ENCODE assay signal across 16 cellular contexts in genomic region chr13:73778242-73778864, GRCh38.
DNase-seq lines count a peak whose midpoint lies in the region; ATAC-seq and TF ChIP-seq lines count a peak whose summit lies in the region.
"Had no signal": no experiment of that assay in that cellular context is flagged by ENCODE, and none has a peak within 500 bp of the region (broad histone marks: within the 10 kb centered on the region; RNA-seq: fewer than 3 reads in every experiment).

No MANE protein-coding gene starts in this region.

- H3K9ac ChIP-seq in IMR-90 (ENCODE audit: low read depth, low read length) = no peak overlapping the region
- H3K9ac ChIP-seq: BLaER1 had no signal

- no peak overlapping the region for H3K14ac ChIP-seq in IMR-90 (replicated peaks; ENCODE audit: low read depth, low read length)

- H4K5ac ChIP-seq in IMR-90 (ENCODE audit: low read depth, low read length) = no peak overlapping the region

- WGBS in IMR-90 (ENCODE audit: extremely low coverage in 2 of 2, insufficient read length in 1 of 2), 2 experiments = 96% methylated on average over 4 of the region's 17 CpGs; no CpG with 5 or more reads in 1 of the 2 experiments
- 78% methylated on average over 17 of the region's 17 CpGs for WGBS in hepatocyte (ENCODE audit: low lambda C conversion rate, missing lambda C conversion rate)
- 93 to 95% methylated on average over 17 of the region's 17 CpGs for WGBS in tibial nerve, 2 donors

- H4K91ac ChIP-seq in IMR-90 (ENCODE audit: insufficient read depth, low read depth, low read length) = no peak overlapping the region; the same call in 1 of the 2 replicates

- H3K9me3 ChIP-seq in IMR-90 (ENCODE audit: control insufficient read depth, insufficient read depth, low read length) (no peaks in the 10 kb centered on the region), hepatocyte (ENCODE audit: low read depth) (no peaks in the 10 kb centered on the region), tibial nerve (no peaks in the 10 kb centered on the region)
- H3K9me3 ChIP-seq: BLaER1 had no signal

- no peaks in the 10 kb centered on the region for H3K9me2 ChIP-seq in hepatocyte (replicated peaks; ENCODE audit: insufficient read depth)

- dilution Hi-C loops in IMR-90 (cut with HindIII; ENCODE audit: low sequenced_read_pairs, unreplicated experiment) = no loop called here

- no TSS peak for BruUV-seq in IMR-90 (replicated peaks; lab: Mats Ljungman, UMichigan)

- H3K4me1 Mint-ChIP-seq in progenitor cell of endocrine pancreas (ENCODE audit: low read depth) = peaks cover 17% of the 10 kb centered on the region

- H3K4ac ChIP-seq in IMR-90 (ENCODE audit: low read depth, low read length) = no peak overlapping the region

- H2AK9ac ChIP-seq in IMR-90 (replicated peaks; ENCODE audit: low read depth, low read length, poor library complexity) = no peak overlapping the region

- H3K79me1 ChIP-seq in IMR-90 (ENCODE audit: low read depth in 1 of 2, low read length in 2 of 2) = peaks cover 13 to 29% of the 10 kb centered on the region in 2 experiments; a peak in 3 of 4 replicates

- H3K27me3 ChIP-seq in IMR-90 (ENCODE audit: control insufficient read depth, insufficient read depth, low read length) (no peaks in the 10 kb centered on the region), hepatocyte (no peaks in the 10 kb centered on the region), tibial nerve (no peaks in the 10 kb centered on the region)
- H3K27me3 ChIP-seq: BLaER1 had no signal

- no peaks in the 10 kb centered on the region for H3K36me3 ChIP-seq in IMR-90 (ENCODE audit: control insufficient read depth, insufficient read depth, low read length)
- H3K36me3 ChIP-seq in hepatocyte (replicated peaks; ENCODE audit: insufficient read depth, low read depth) = no peaks in the 10 kb centered on the region
- H3K36me3 ChIP-seq in tibial nerve = no peaks in the 10 kb centered on the region

- peak; percentile 36 for DNase-seq in DMS53 (lab: John Stamatoyannopoulos, UW)
- no peak for DNase-seq in DMS53 treated with DMSO at 0.1 percent for 48 hours (lab: John Stamatoyannopoulos, UW; ENCODE audit: unreplicated experiment)
- DNase-seq in IMR-90 = no peak
- peak; percentile 13 for DNase-seq in hepatocyte (ENCODE audit: low spot score)
- no peak for DNase-seq in progenitor cell of endocrine pancreas (ENCODE audit: low spot score, unreplicated experiment)
- no peak for DNase-seq in tibial nerve (ENCODE audit: low spot score in 2 of 2)
- DNase-seq in NCI-H2029 (lab: John Stamatoyannopoulos, UW) = no peak
- DNase-seq: DND-41, H9, NCI-H1436, NCI-H2081 treated with DMSO at 0.1 percent for 48 hours, PC-3, T-helper 1 cell had no signal

- no peak overlapping the region for H2AK5ac ChIP-seq in IMR-90 (ENCODE audit: low read depth, low read length)

- TF ChIP-seq EP300 in tibial nerve (IDR thresholded peaks at IDR 0.05) = no peak

- H2BK15ac ChIP-seq in IMR-90 (ENCODE audit: low read depth, low read length) = no peak overlapping the region

- 0 out of 2 replicates have a peak overlapping the region, but pooled peaks have one; percentile 65 for H3K23ac ChIP-seq in IMR-90 (ENCODE audit: low read depth, low read length)

- no peak for TF ChIP-seq RAD21 in IMR-90 (IDR thresholded peaks at IDR 0.05; ENCODE audit: low read length)

- H2BK5ac ChIP-seq in IMR-90 (ENCODE audit: low read depth, low read length, poor library complexity, severe bottlenecking) = peak overlapping the region; percentile 12

- intact Hi-C loops in IMR-90 (cut with micrococcal nuclease) = no loop called here

- no peak overlapping the region for H3K18ac ChIP-seq in IMR-90 (ENCODE audit: low read depth, low read length)

- peaks cover 14% of the 10 kb centered on the region for H3K36me3 Mint-ChIP-seq in progenitor cell of endocrine pancreas (ENCODE audit: insufficient read depth)

- H3K27ac Mint-ChIP-seq in progenitor cell of endocrine pancreas = peak overlapping the region; percentile 91
- H3K27ac Mint-ChIP-seq: H9 had no signal

- H2BK120ac ChIP-seq in IMR-90 (ENCODE audit: low read depth, low read length) = no peak overlapping the region

- TF ChIP-seq POLR2A in IMR-90 (IDR thresholded peaks at IDR 0.05; ENCODE audit: low read depth, low read length) (no peak), tibial nerve (IDR thresholded peaks at IDR 0.05) (no peak)

- no peaks in the 10 kb centered on the region for H3K9me3 Mint-ChIP-seq in progenitor cell of endocrine pancreas (ENCODE audit: low read depth)
- H3K9me3 Mint-ChIP-seq: H9 had no signal

- no peak overlapping the region for H4K8ac ChIP-seq in IMR-90 (ENCODE audit: low read depth in 2 of 2, low read length in 2 of 2)

- H3K56ac ChIP-seq in IMR-90 (ENCODE audit: extremely low read depth, insufficient read depth, low read length) = no peak overlapping the region

- no peak for TF ChIP-seq CTCF in IMR-90 (conservative IDR thresholded peaks at IDR 0.05; ENCODE audit: low read depth, low read length)
- TF ChIP-seq CTCF in hepatocyte (IDR thresholded peaks at IDR 0.05; ENCODE audit: poor library complexity) = no peak
- TF ChIP-seq CTCF in progenitor cell of endocrine pancreas (IDR thresholded peaks at IDR 0.05; ENCODE audit: unreplicated experiment) = no peak
- TF ChIP-seq CTCF in tibial nerve (IDR thresholded peaks at IDR 0.05) = no peak

- H4K20me1 ChIP-seq in IMR-90 (ENCODE audit: insufficient read depth, low read length) = peaks cover 3% of the 10 kb centered on the region; the same call in 1 of the 2 replicates
- H4K20me1 ChIP-seq in hepatocyte (ENCODE audit: insufficient read depth, poor library complexity, severe bottlenecking) = no peaks in the 10 kb centered on the region
- H4K20me1 ChIP-seq: BLaER1 had no signal

- peaks cover 11% of the 10 kb centered on the region for H3K4me1 ChIP-seq in IMR-90 (ENCODE audit: control insufficient read depth, insufficient read depth, low read length)
- peaks cover 3% of the 10 kb centered on the region for H3K4me1 ChIP-seq in hepatocyte (ENCODE audit: insufficient read depth)
- peaks cover 0 to 10% (median 3%) of the 10 kb centered on the region in 4 donors for H3K4me1 ChIP-seq in tibial nerve
- H3K4me1 ChIP-seq: BLaER1 had no signal

- ATAC-seq in IMR-90 (ENCODE audit: low read depth) = 0 out of 2 replicates have a peak, but pooled peaks have one; percentile 7
- no peak for ATAC-seq in GM18909 (IDR thresholded peaks at IDR 0.05; ENCODE audit: poor library complexity, unreplicated experiment)
- ATAC-seq: PC-3 had no signal

- peaks cover 6% of the 10 kb centered on the region for H3K9me1 ChIP-seq in IMR-90 (ENCODE audit: insufficient read depth, low read length)

- H3K4me3 ChIP-seq in IMR-90 (ENCODE audit: insufficient read depth, low read depth, low read length) = no peak overlapping the region
- no peak overlapping the region for H3K4me3 ChIP-seq in hepatocyte
- H3K4me3 ChIP-seq in tibial nerve = no peak overlapping the region
- H3K4me3 ChIP-seq: BLaER1 had no signal

- in situ Hi-C loops in IMR-90 (cut with MboI; ENCODE audit: low sequenced_read_pairs) = no loop called here

- CTCF ChIA-PET in IMR-90 (lab: Yijun Ruan, JAX) = interaction anchor here (0.6 to 0.7 kb wide), 2 partner anchors 11 to 963 kb away, joined by 3 read pairs; no protein-coding TSS in a partner anchor

- no peak overlapping the region for H3K4me3 Mint-ChIP-seq in progenitor cell of endocrine pancreas (ENCODE audit: low read depth)
- H3K4me3 Mint-ChIP-seq: H9 had no signal

- H3K79me2 ChIP-seq in hepatocyte = no peaks in the 10 kb centered on the region

- no peak overlapping the region for H3K4me2 ChIP-seq in IMR-90 (ENCODE audit: low read depth, low read length)
- no peak overlapping the region for H3K4me2 ChIP-seq in hepatocyte
- H3K4me2 ChIP-seq: BLaER1 had no signal

- H2AFZ ChIP-seq in IMR-90 (replicated peaks; ENCODE audit: low read length, poor library complexity) (no peak overlapping the region), hepatocyte (no peak overlapping the region)

- POLR2A ChIA-PET in IMR-90 (lab: Charles Lee; ENCODE audit: unreplicated experiment) = no interaction called here

- H2BK20ac ChIP-seq in IMR-90 (ENCODE audit: low read depth, low read length) = no peak overlapping the region

- no peaks in the 10 kb centered on the region for H3K27me3 Mint-ChIP-seq in progenitor cell of endocrine pancreas

- no peak overlapping the region for H3K27ac ChIP-seq in IMR-90 (ENCODE audit: insufficient read depth, low read length)
- H3K27ac ChIP-seq in hepatocyte = peak overlapping the region; percentile 64
- no peak overlapping the region for H3K27ac ChIP-seq in tibial nerve
- H3K27ac ChIP-seq: 22Rv1, BLaER1 had no signal

TF ChIP-seq in IMR-90, 13 proteins besides CTCF, POLR2A, EP300 and RAD21:
- TF ChIP-seq RCOR1 (IDR thresholded peaks at IDR 0.05; ENCODE audit: insufficient replicate concordance, low read length) (no peak), USF2 (IDR thresholded peaks at IDR 0.05; ENCODE audit: low read depth, low read length) (no peak), MAFK (IDR thresholded peaks at IDR 0.05; ENCODE audit: low read depth, low read length) (no peak), CEBPB (IDR thresholded peaks at IDR 0.05; ENCODE audit: low read depth, low read length) (no peak), MAZ (IDR thresholded peaks at IDR 0.05; ENCODE audit: borderline replicate concordance, low read depth, low read length) (no peak), FOS (IDR thresholded peaks at IDR 0.05; ENCODE audit: low read depth, low read length) (no peak), ELK1 (IDR thresholded peaks at IDR 0.05; ENCODE audit: borderline replicate concordance, low read depth, low read length) (no peak)

Comparison
In these comparisons a context has a peak if more than half of its experiments do, and no peak if none do; other contexts are left out.
1. DNase-seq: peak in DMS53 (single experiment) and hepatocyte (single experiment); none in DMS53 treated with DMSO at 0.1 percent for 48 hours (single experiment), IMR-90 (single experiment), progenitor cell of endocrine pancreas (single experiment), tibial nerve (0 of 2) and NCI-H2029 (single experiment).